Comparison of ENCODE assay signal across 18 cellular contexts in the genomic region with DNA sequence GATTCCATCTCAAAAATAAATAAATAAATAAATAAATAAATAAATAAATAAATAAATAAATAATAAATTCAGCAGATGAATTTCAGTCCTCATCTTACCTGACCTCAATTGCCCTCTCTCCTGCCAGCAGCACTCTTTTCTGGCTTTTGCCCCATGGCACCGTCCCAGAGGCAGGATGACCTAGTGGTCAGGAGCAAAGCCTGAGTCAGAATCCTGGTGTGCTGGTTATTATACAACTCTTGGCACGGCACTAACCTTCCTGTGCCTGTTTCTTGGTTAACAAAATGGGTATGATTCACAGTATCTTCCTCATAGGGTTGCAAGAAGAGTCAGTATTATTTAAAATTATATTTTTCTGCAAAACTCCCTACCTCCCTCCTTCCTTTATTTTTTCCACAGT. TPM values are rescaled to one million over a fixed set of nuclear protein-coding genes. Genes with fewer than 3 reads are reported as not detected.
A peak's percentile ranks its signal among the peaks of the same experiment; 100 is the strongest.
DNase-seq lines count a peak whose midpoint lies in the region; ATAC-seq, FAIRE-seq and TF ChIP-seq lines count a peak whose summit lies in the region.
"Had no signal": no experiment of that assay in that cellular context is flagged by ENCODE, and none has a peak within 500 bp of the region (broad histone marks: within the 10 kb centered on the region; RNA-seq: fewer than 3 reads in every experiment).

No MANE protein-coding gene starts in this region.

- H3K27me3 Mint-ChIP-seq in chondrocyte (ENCODE audit: low read depth) = peaks cover 2% of the 10 kb centered on the region

- WGBS in psoas muscle, 3 donors = 56 to 78% (median 58%) methylated on average over 2 of the region's 2 CpGs

- intact Hi-C loops in psoas muscle (cut with DNase I) = no loop called here

- H3K27ac ChIP-seq in psoas muscle = no peak overlapping the region
- H3K27ac ChIP-seq: coronary artery had no signal

- no peaks in the 10 kb centered on the region for H3K36me3 ChIP-seq in psoas muscle (ENCODE audit: insufficient read depth in 1 of 2, low read depth in 1 of 2)

- no peaks in the 10 kb centered on the region for H3K27me3 ChIP-seq in psoas muscle (ENCODE audit: insufficient read depth in 3 of 3, low read length in 2 of 3)

- H3K9me3 ChIP-seq in psoas muscle = no peaks in the 10 kb centered on the region

- H3K4me1 Mint-ChIP-seq in chondrocyte (ENCODE audit: low read depth) = no peaks in the 10 kb centered on the region
- H3K4me1 Mint-ChIP-seq: activated T-helper 17 cell treated with anti-CD3 and anti-CD28 coated beads, Interleukin-2, amount 50 U/mL, for 72 hours had no signal

- H3K4me1 ChIP-seq in psoas muscle = no peaks in the 10 kb centered on the region

- H3K27ac Mint-ChIP-seq in chondrocyte (ENCODE audit: unreplicated experiment) = no peak overlapping the region
- H3K27ac Mint-ChIP-seq: activated CD8-positive, alpha-beta T cell treated with anti-CD3 and anti-CD28 coated beads, Interleukin-2, amount 10 ng/mL, durations not matched to agents 7 days and 5 days; activated T-helper 17 cell treated with anti-CD3 and anti-CD28 coated beads, Interleukin-2, amount 50 U/mL, for 72 hours had no signal

- DNase-seq in GM04504 (ENCODE audit: low read depth) (peak; percentile 58), RCC 7860 (ENCODE audit: low spot score) (peak; percentile 72), psoas muscle (peak; percentile 54 to 76), chondrocyte (ENCODE audit: low spot score) (no peak), DMS79 (lab: John Stamatoyannopoulos, UW) (no peak), D721Med (ENCODE audit: insufficient read length, low spot score) (no peak)
- DNase-seq: activated CD8-positive, alpha-beta T cell treated with anti-CD3 and anti-CD28 coated beads, Interleukin-2, amount 10 ng/mL, durations not matched to agents 7 days and 5 days; foreskin melanocyte; NCI-H187 treated with DMSO at 0.1 percent for 48 hours; NCI-H524; OCI-M1; stimulated activated naive CD4-positive, alpha-beta T cell had no signal

- H3K4me3 ChIP-seq in psoas muscle = no peak overlapping the region
- H3K4me3 ChIP-seq: coronary artery had no signal

- FAIRE-seq in RCC 7860 (lab: Jason Lieb, UNC) (peak; percentile 96), D721Med (lab: Jason Lieb, UNC) (no peak)

- peak; percentile 71 for ATAC-seq in esophagus mucosa
- ATAC-seq in psoas muscle = peak in 3 of 4 donors; percentile 63 to 73 (median 69)
- ATAC-seq: activated CD8-positive, alpha-beta T cell treated with anti-CD3 and anti-CD28 coated beads, Interleukin-2, amount 10 ng/mL, durations not matched to agents 7 days and 5 days; activated T-helper 17 cell treated with anti-CD3 and anti-CD28 coated beads, Interleukin-2, amount 50 U/mL, for 72 hours; HCT116 had no signal

- no peak overlapping the region for H3K4me3 Mint-ChIP-seq in chondrocyte (ENCODE audit: unreplicated experiment)
- H3K4me3 Mint-ChIP-seq: activated CD8-positive, alpha-beta T cell treated with anti-CD3 and anti-CD28 coated beads, Interleukin-2, amount 10 ng/mL, durations not matched to agents 7 days and 5 days; activated T-helper 17 cell treated with anti-CD3 and anti-CD28 coated beads, Interleukin-2, amount 50 U/mL, for 72 hours had no signal

- H3K36me3 Mint-ChIP-seq in chondrocyte (ENCODE audit: low read depth) = no peaks in the 10 kb centered on the region

- TF ChIP-seq CTCF in psoas muscle (IDR thresholded peaks at IDR 0.05) (no peak), chondrocyte (IDR thresholded peaks at IDR 0.05) (no peak), D721Med (IDR thresholded peaks at IDR 0.05; ENCODE audit: insufficient read depth, missing control alignments) (no peak)

- H3K9me3 Mint-ChIP-seq in chondrocyte (ENCODE audit: low read depth) = no peaks in the 10 kb centered on the region
- H3K9me3 Mint-ChIP-seq: activated T-helper 17 cell treated with anti-CD3 and anti-CD28 coated beads, Interleukin-2, amount 50 U/mL, for 72 hours had no signal

RNA-seq across cellular contexts. Expression of gene NKAIN1, which starts 43.0 kb away (rescaled TPM):
- total RNA-seq in esophagus mucosa = 0.92 TPM
- total RNA-seq in psoas muscle = 10 to 100 TPM in 1 of 4 donors, 1 to 10 TPM in 3; 3.7 to 11.9 (median 6.3) TPM
- polyA plus RNA-seq in psoas muscle = 1 to 10 TPM; 3.3 to 7.0 (median 3.4) TPM
- 2.9 to 3.8 TPM (median 3.5 TPM) in 3 replicates for total RNA-seq in chondrocyte
- total RNA-seq: activated T-helper 17 cell treated with anti-CD3 and anti-CD28 coated beads, Interleukin-2, amount 50 U/mL, for 72 hours; skeletal muscle tissue; ureter had no signal

Comparison
In these comparisons a context has a peak if more than half of its experiments do, and no peak if none do; other contexts are left out.
1. DNase-seq: peak in GM04504 (single experiment), RCC 7860 (single experiment) and psoas muscle (2 of 2); none in chondrocyte (single experiment), DMS79 (single experiment) and D721Med (single experiment).